In genomic region chr2:170817247-170817998, GRCh38 we compare ENCODE assay signal across 9 cellular contexts.
DNase-seq lines count a peak whose midpoint lies in the region; ATAC-seq and TF ChIP-seq lines count a peak whose summit lies in the region.
"Had no signal": no experiment of that assay in that cellular context is flagged by ENCODE, and none has a peak within 500 bp of the region (broad histone marks: within the 10 kb centered on the region; RNA-seq: fewer than 3 reads in every experiment).

No MANE protein-coding gene starts in this region.

- H3K36me3 ChIP-seq in mucosa of rectum (ENCODE audit: control insufficient read depth in 2 of 2, insufficient read depth in 2 of 2, low read length in 2 of 2): no peaks in the 10 kb centered on the region

- H3K4me3 ChIP-seq in choroid plexus epithelial cell (ENCODE audit: low read depth, low read length): no peak overlapping the region
- H3K4me3 ChIP-seq in mucosa of rectum (ENCODE audit: low read length in 2 of 2): peak overlapping the region; percentile 2 to 44

- H3K9me3 ChIP-seq in mucosa of rectum (ENCODE audit: control insufficient read depth in 2 of 2, low read length in 2 of 2): no peaks in the 10 kb centered on the region

- H3K4me1 ChIP-seq in mucosa of rectum (ENCODE audit: control insufficient read depth in 2 of 2, insufficient read depth in 2 of 2, low read length in 2 of 2): peaks cover 23 to 25% of the 10 kb centered on the region in 2 donors

- no peak overlapping the region for H3K9ac ChIP-seq in mucosa of rectum (ENCODE audit: low read depth in 1 of 2, low read length in 2 of 2)

- ATAC-seq in HG03378 (IDR thresholded peaks at IDR 0.05; ENCODE audit: unreplicated experiment) (no peak), HG03108 (IDR thresholded peaks at IDR 0.05; ENCODE audit: unreplicated experiment) (no peak)

- peak; percentile 27 for DNase-seq in stimulated activated CD4-positive, alpha-beta T cell treated with anti-CD3 and anti-CD28 coated beads, Interleukin-12 subunit alpha, Interleukin-12 subunit beta, amount 100 ng/mL, for 4 hours
- DNase-seq in stimulated activated CD4-positive, alpha-beta T cell treated with anti-CD3 and anti-CD28 coated beads, Interleukin-4, amount 100 ng/mL, for 4 hours: no peak
- DNase-seq in OCI-M1 (lab: John Stamatoyannopoulos, UW): peak; percentile 73
- peak; percentile 23 for DNase-seq in choroid plexus epithelial cell (ENCODE audit: low read depth)
- DNase-seq in SKM-1 (lab: John Stamatoyannopoulos, UW; ENCODE audit: unreplicated experiment): no peak

- peaks cover 77 to 81% of the 10 kb centered on the region in 2 donors for H3K27me3 ChIP-seq in mucosa of rectum (ENCODE audit: control insufficient read depth in 2 of 2, insufficient read depth in 2 of 2, low read length in 2 of 2)

- no peak overlapping the region for H3K27ac ChIP-seq in mucosa of rectum (ENCODE audit: low read depth in 2 of 2, low read length in 2 of 2)
- H3K27ac ChIP-seq: foreskin keratinocyte had no signal

- TF ChIP-seq CTCF in choroid plexus epithelial cell (conservative IDR thresholded peaks at IDR 0.05; ENCODE audit: low read depth, low read length): no peak

Comparison
In these comparisons a context has a peak if more than half of its experiments do, and no peak if none do; other contexts are left out.
1. DNase-seq: peak in stimulated activated CD4-positive, alpha-beta T cell treated with anti-CD3 and anti-CD28 coated beads, Interleukin-12 subunit alpha, Interleukin-12 subunit beta, amount 100 ng/mL, for 4 hours (single experiment), OCI-M1 (single experiment) and choroid plexus epithelial cell (single experiment); none in stimulated activated CD4-positive, alpha-beta T cell treated with anti-CD3 and anti-CD28 coated beads, Interleukin-4, amount 100 ng/mL, for 4 hours (0 of 2) and SKM-1 (single experiment).